In the genomic region with DNA sequence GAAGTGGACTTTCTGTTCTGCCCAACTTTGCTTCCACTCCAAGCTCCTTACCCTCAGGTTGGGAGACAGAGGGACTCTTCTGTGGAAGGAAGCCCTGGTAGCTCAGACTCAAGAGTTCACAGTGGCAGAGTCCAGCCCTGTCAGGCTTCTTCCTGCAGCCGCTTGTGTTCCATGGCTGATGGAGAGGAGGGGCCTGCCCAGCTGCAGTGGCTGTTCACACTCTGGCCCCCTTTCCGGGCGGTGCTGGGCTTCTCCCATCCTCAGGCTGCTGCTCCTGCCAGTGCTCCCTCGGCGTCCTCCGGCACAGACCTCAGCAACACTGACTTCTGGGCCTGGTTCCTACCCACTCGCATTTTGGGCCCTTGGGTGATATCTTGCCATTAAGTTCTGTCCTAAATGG, we compare ENCODE assay signal across 19 cellular contexts. TPM values are rescaled to one million over a fixed set of nuclear protein-coding genes. Genes with fewer than 3 reads are reported as not detected.
DNase-seq lines count a peak whose midpoint lies in the region; ATAC-seq and TF ChIP-seq lines count a peak whose summit lies in the region.
"Had no signal": no experiment of that assay in that cellular context is flagged by ENCODE, and none has a peak within 500 bp of the region (broad histone marks: within the 10 kb centered on the region; RNA-seq: fewer than 3 reads in every experiment).

No MANE protein-coding gene starts in this region.

- H3K4me1 Mint-ChIP-seq in endodermal cell = no peaks in the 10 kb centered on the region

- DNase-seq in cardiac septum (ENCODE audit: low spot score) = peak; percentile 31
- DNase-seq in heart right ventricle = no peak
- DNase-seq in endodermal cell = peak; percentile 37
- peak; percentile 50 for DNase-seq in osteoblast (ENCODE audit: insufficient read length, low spot score, missing footprints)
- DNase-seq in SHP77 treated with DMSO at 0.1 percent for 48 hours (lab: John Stamatoyannopoulos, UW) = no peak
- DNase-seq in GM23248 = no peak
- DNase-seq in amniotic stem cell (lab: John Stamatoyannopoulos, UW) = no peak
- DNase-seq: CD8-positive, alpha-beta T cell; DMS53; EL; KBM-7; NCI-H187; NCI-H2107; NCI-H510A treated with DMSO at 0.1 percent for 48 hours; NCI-H82 had no signal

- H3K27ac Mint-ChIP-seq in endodermal cell = no peak overlapping the region
- H3K27ac Mint-ChIP-seq: CD8-positive, alpha-beta T cell had no signal

- no peak for ATAC-seq in heart right ventricle
- ATAC-seq: CD8-positive, alpha-beta T cell; GM12878 had no signal

- no peaks in the 10 kb centered on the region for H3K27me3 Mint-ChIP-seq in endodermal cell (ENCODE audit: insufficient read depth)

- H2AFZ ChIP-seq in osteoblast (ENCODE audit: low read length) (no peak overlapping the region), GM23248 (no peak overlapping the region)

- no peak overlapping the region for H3K4me3 Mint-ChIP-seq in endodermal cell
- H3K4me3 Mint-ChIP-seq: CD8-positive, alpha-beta T cell had no signal

- no peaks in the 10 kb centered on the region for H3K79me2 ChIP-seq in osteoblast (ENCODE audit: insufficient read depth, low read length)
- no peaks in the 10 kb centered on the region for H3K79me2 ChIP-seq in GM23248 (ENCODE audit: insufficient read depth)

- TF ChIP-seq CTCF in heart right ventricle (IDR thresholded peaks at IDR 0.05) (no peak), endodermal cell (conservative IDR thresholded peaks at IDR 0.05) (no peak), osteoblast (IDR thresholded peaks at IDR 0.05; ENCODE audit: extremely low read depth, low read depth, low read length) (no peak)

- H3K9ac ChIP-seq in endodermal cell (ENCODE audit: extremely low read depth, low read length, poor library complexity, severe bottlenecking) (no peak overlapping the region), GM23248 (no peak overlapping the region)
- H3K9ac ChIP-seq: BLaER1 treated with 17β-estradiol and CSF1 and Interleukin-3, amounts not matched to agents 10 nM and 100 nM had no signal

- in situ Hi-C loops in GM23248 (cut with MboI) = no loop called here

- H3K4me2 ChIP-seq in osteoblast (ENCODE audit: insufficient read depth, low read length) (no peak overlapping the region), GM23248 (ENCODE audit: unreplicated experiment) (no peak overlapping the region)
- H3K4me2 ChIP-seq: BLaER1 treated with 17β-estradiol and CSF1 and Interleukin-3, amounts not matched to agents 10 nM and 100 nM had no signal

- intact Hi-C loops in cardiac septum (cut with DNase I) = no loop called here
- intact Hi-C loops in heart right ventricle (cut with DNase I) = no loop called here

- H3K9me2 ChIP-seq in GM23248 (ENCODE audit: insufficient read depth) = no peaks in the 10 kb centered on the region

- no peaks in the 10 kb centered on the region for H3F3A ChIP-seq in GM23248 (ENCODE audit: insufficient read depth)

- H3K27ac ChIP-seq in heart right ventricle (no peak overlapping the region), endodermal cell (ENCODE audit: low read depth, low read length) (no peak overlapping the region), osteoblast (ENCODE audit: low read depth, low read length) (no peak overlapping the region), GM23248 (no peak overlapping the region)
- H3K27ac ChIP-seq: BLaER1 treated with 17β-estradiol and CSF1 and Interleukin-3, amounts not matched to agents 10 nM and 100 nM had no signal

- H3K4me1 ChIP-seq in heart right ventricle (no peaks in the 10 kb centered on the region), endodermal cell (ENCODE audit: control insufficient read depth, insufficient read depth, low read length) (no peaks in the 10 kb centered on the region), osteoblast (ENCODE audit: insufficient read depth, low read length) (no peaks in the 10 kb centered on the region), GM23248 (ENCODE audit: insufficient read depth) (no peaks in the 10 kb centered on the region)

- H3K36me3 ChIP-seq in heart right ventricle (no peaks in the 10 kb centered on the region), endodermal cell (ENCODE audit: control insufficient read depth, insufficient read depth, low read length) (no peaks in the 10 kb centered on the region), osteoblast (ENCODE audit: insufficient read depth, low read length) (no peaks in the 10 kb centered on the region), GM23248 (ENCODE audit: low read depth) (no peaks in the 10 kb centered on the region)
- H3K36me3 ChIP-seq: BLaER1 treated with 17β-estradiol and CSF1 and Interleukin-3, amounts not matched to agents 10 nM and 100 nM had no signal

- no peaks in the 10 kb centered on the region for H3K36me3 Mint-ChIP-seq in endodermal cell (ENCODE audit: low read depth)
- H3K36me3 Mint-ChIP-seq: CD8-positive, alpha-beta T cell had no signal

- no peaks in the 10 kb centered on the region for H4K20me1 ChIP-seq in osteoblast (ENCODE audit: insufficient read depth, low read length)
- no peaks in the 10 kb centered on the region for H4K20me1 ChIP-seq in GM23248 (ENCODE audit: insufficient read depth)
- H4K20me1 ChIP-seq: BLaER1 treated with 17β-estradiol and CSF1 and Interleukin-3, amounts not matched to agents 10 nM and 100 nM had no signal

- no peaks in the 10 kb centered on the region for H3K9me3 ChIP-seq in heart right ventricle
- H3K9me3 ChIP-seq in endodermal cell (ENCODE audit: control insufficient read depth, low read length) = no peaks in the 10 kb centered on the region
- H3K9me3 ChIP-seq in osteoblast (ENCODE audit: low read depth, low read length) = no peaks in the 10 kb centered on the region
- H3K9me3 ChIP-seq in GM23248 (ENCODE audit: low read depth) = no peaks in the 10 kb centered on the region
- H3K9me3 ChIP-seq: BLaER1 treated with 17β-estradiol and CSF1 and Interleukin-3, amounts not matched to agents 10 nM and 100 nM had no signal

- H3K27me3 ChIP-seq in heart right ventricle = peaks cover 0 to 19% (median 0%) of the 10 kb centered on the region in 7 donors
- no peaks in the 10 kb centered on the region for H3K27me3 ChIP-seq in endodermal cell (ENCODE audit: control insufficient read depth, insufficient read depth, low read length, poor library complexity, severe bottlenecking)
- H3K27me3 ChIP-seq in osteoblast (ENCODE audit: insufficient read depth, low read length) = no peaks in the 10 kb centered on the region
- no peaks in the 10 kb centered on the region for H3K27me3 ChIP-seq in GM23248 (replicated peaks; ENCODE audit: insufficient read depth)
- H3K27me3 ChIP-seq: BLaER1 treated with 17β-estradiol and CSF1 and Interleukin-3, amounts not matched to agents 10 nM and 100 nM had no signal

- 47 to 50% methylated on average over 7 of the region's 7 CpGs for WGBS in heart right ventricle, 2 donors
- WGBS in endodermal cell (ENCODE audit: insufficient coverage in 1 of 2, insufficient read length in 1 of 2), 2 experiments = 77 to 84% methylated on average over 6 to 7 of the region's 7 CpGs
- WGBS in GM23248 (ENCODE audit: low coverage in 1 of 2, low lambda C conversion rate in 2 of 2, missing lambda C conversion rate in 2 of 2), 2 experiments = 20 to 24% methylated on average over 7 of the region's 7 CpGs

- H3K9me3 Mint-ChIP-seq in endodermal cell = no peaks in the 10 kb centered on the region
- H3K9me3 Mint-ChIP-seq: CD8-positive, alpha-beta T cell had no signal

- H3K4me3 ChIP-seq in heart right ventricle = no peak overlapping the region
- no peak overlapping the region for H3K4me3 ChIP-seq in endodermal cell (ENCODE audit: low read length)
- H3K4me3 ChIP-seq in osteoblast (ENCODE audit: insufficient read depth, low read length) = no peak overlapping the region
- no peak overlapping the region for H3K4me3 ChIP-seq in GM23248
- H3K4me3 ChIP-seq: BLaER1 treated with 17β-estradiol and CSF1 and Interleukin-3, amounts not matched to agents 10 nM and 100 nM; GM12878 had no signal

RNA-seq across cellular contexts. Expression of gene KRTAP10-1, which starts 4.0 kb away (rescaled TPM):
- not detected for total RNA-seq in cardiac septum
- total RNA-seq in heart right ventricle = not detected
- polyA plus RNA-seq in heart right ventricle = not detected
- total RNA-seq in endodermal cell = not detected
- not detected for polyA plus RNA-seq in endodermal cell (2013, experiment 1 of 2)
- not detected for polyA plus RNA-seq in endodermal cell (2013, experiment 2 of 2)
- not detected in 2 replicates for total RNA-seq in osteoblast
- not detected in 2 replicates for total RNA-seq in GM23248 (2014; rRNA removed; shearing (Covaris generic))
- not detected in 2 replicates for polyA plus RNA-seq in GM23248 (2016; fragmentation: Nextera tagmentation; extraction: Ambion mirVana)
- total RNA-seq: CD8-positive, alpha-beta T cell; GM12878; RPMI7951 had no signal
- polyA plus RNA-seq: GM12878 had no signal

RNA-seq across cellular contexts. Expression of gene KRTAP10-2, which starts 15.3 kb away (rescaled TPM):
- not detected for total RNA-seq in cardiac septum
- not detected for total RNA-seq in heart right ventricle
- not detected for polyA plus RNA-seq in heart right ventricle
- not detected for total RNA-seq in endodermal cell
- polyA plus RNA-seq in endodermal cell (2013, experiment 1 of 2) = not detected
- polyA plus RNA-seq in endodermal cell (2013, experiment 2 of 2) = not detected
- total RNA-seq in osteoblast = not detected in 2 replicates
- not detected in 2 replicates for total RNA-seq in GM23248 (2014; rRNA removed; shearing (Covaris generic))
- not detected in 2 replicates for polyA plus RNA-seq in GM23248 (2016; fragmentation: Nextera tagmentation; extraction: Ambion mirVana)
- total RNA-seq: CD8-positive, alpha-beta T cell; GM12878; RPMI7951 had no signal
- polyA plus RNA-seq: GM12878 had no signal

RNA-seq across cellular contexts. Expression of gene KRTAP10-3, which starts 22.6 kb away (rescaled TPM):
- not detected for total RNA-seq in cardiac septum
- not detected for total RNA-seq in heart right ventricle
- not detected for polyA plus RNA-seq in heart right ventricle
- total RNA-seq in endodermal cell = not detected
- polyA plus RNA-seq in endodermal cell (2013, experiment 1 of 2) = not detected
- not detected for polyA plus RNA-seq in endodermal cell (2013, experiment 2 of 2)
- not detected in 2 replicates for total RNA-seq in osteoblast
- total RNA-seq in GM23248 (2014; rRNA removed; shearing (Covaris generic)) = not detected in 2 replicates
- polyA plus RNA-seq in GM23248 (2016; fragmentation: Nextera tagmentation; extraction: Ambion mirVana) = not detected in 2 replicates
- total RNA-seq: CD8-positive, alpha-beta T cell; GM12878; RPMI7951 had no signal
- polyA plus RNA-seq: GM12878 had no signal

RNA-seq across cellular contexts. Expression of gene KRTAP10-4, which starts 37.6 kb away (rescaled TPM):
- total RNA-seq in cardiac septum (not detected), heart right ventricle (not detected), endodermal cell (not detected), osteoblast (not detected in 2 replicates)
- polyA plus RNA-seq in heart right ventricle (not detected), GM23248 (2016; fragmentation: Nextera tagmentation; extraction: Ambion mirVana) (not detected in 2 replicates)
- polyA plus RNA-seq in endodermal cell (2013, experiment 1 of 2) = not detected
- not detected for polyA plus RNA-seq in endodermal cell (2013, experiment 2 of 2)
- not detected in 2 replicates for total RNA-seq in GM23248 (2014; rRNA removed; shearing (Covaris generic))
- total RNA-seq: A673; CD8-positive, alpha-beta T cell; GM12878; RPMI7951 had no signal
- polyA plus RNA-seq: GM12878 had no signal

RNA-seq across cellular contexts. Expression of gene KRTAP10-5, which starts 44.4 kb away (rescaled TPM):
- not detected for total RNA-seq in cardiac septum
- total RNA-seq in heart right ventricle = not detected
- not detected for polyA plus RNA-seq in heart right ventricle
- total RNA-seq in endodermal cell = not detected
- not detected for polyA plus RNA-seq in endodermal cell (2013, experiment 1 of 2)
- polyA plus RNA-seq in endodermal cell (2013, experiment 2 of 2) = not detected
- not detected in 2 replicates for total RNA-seq in osteoblast
- not detected in 2 replicates for total RNA-seq in GM23248 (2014; rRNA removed; shearing (Covaris generic))
- polyA plus RNA-seq in GM23248 (2016; fragmentation: Nextera tagmentation; extraction: Ambion mirVana) = not detected in 2 replicates
- total RNA-seq: A673; CD8-positive, alpha-beta T cell; GM12878; RPMI7951 had no signal
- polyA plus RNA-seq: GM12878 had no signal

Comparison
In these comparisons a context has a peak if more than half of its experiments do, and no peak if none do; other contexts are left out.
1. DNase-seq: peak in cardiac septum (single experiment), endodermal cell (single experiment) and osteoblast (single experiment); none in heart right ventricle (0 of 2), SHP77 treated with DMSO at 0.1 percent for 48 hours (single experiment), GM23248 (single experiment) and amniotic stem cell (single experiment).